21 cellular contexts compared by ENCODE assay signal in genomic region chr20:40397483-40397882, GRCh38.
DNase-seq lines count a peak whose midpoint lies in the region; ATAC-seq, FAIRE-seq and TF ChIP-seq lines count a peak whose summit lies in the region.
"Had no signal": no experiment of that assay in that cellular context is flagged by ENCODE, and none has a peak within 500 bp of the region (broad histone marks: within the 10 kb centered on the region; RNA-seq: fewer than 3 reads in every experiment).

No MANE protein-coding gene starts in this region.

- no peaks in the 10 kb centered on the region for H3K27me3 ChIP-seq in K562 (ENCODE audit: control insufficient read depth in 2 of 2, insufficient read depth in 2 of 2, low read length in 2 of 2)
- no peaks in the 10 kb centered on the region for H3K27me3 ChIP-seq in transverse colon
- H3K27me3 ChIP-seq: BE2C; BLaER1 treated with 17β-estradiol and CSF1 and Interleukin-3, amounts not matched to agents 10 nM and 100 nM had no signal

- no peak for TF ChIP-seq EP300 in K562 (IDR thresholded peaks at IDR 0.05; ENCODE audit: low read length)
- TF ChIP-seq EP300 in transverse colon (IDR thresholded peaks at IDR 0.05; ENCODE audit: low read depth) = no peak

- FAIRE-seq in K562 (lab: Jason Lieb, UNC) = no peak
- FAIRE-seq: A549, G401.6, GM12892 had no signal

- in situ Hi-C loops in K562 (cut with MboI) (no loop called here), transverse colon (cut with MboI; ENCODE audit: low pct_ligation_motif_present in 1 of 4, low pct_unique_long_range_greater_than_20kb in 1 of 4, low sequenced_read_pairs in 3 of 4) (no loop called here)

- CTCF ChIA-PET in HEK293 (lab: Yijun Ruan, JAX) (no interaction called here), K562 (lab: Yijun Ruan, JAX; ENCODE audit: low intra/inter-chr PET ratio) (no interaction called here)

- peak overlapping the region; percentile 38; the same call in 1 of the 2 replicates for H3K27ac ChIP-seq in C4-2B
- no peak overlapping the region for H3K27ac ChIP-seq in HEK293 (ENCODE audit: extremely low read depth, low read depth, low read length)
- no peak overlapping the region for H3K27ac ChIP-seq in K562 (ENCODE audit: extremely low read depth, low read depth, low read length)
- no peak overlapping the region for H3K27ac ChIP-seq in transverse colon
- H3K27ac ChIP-seq: A549; BLaER1 treated with 17β-estradiol and CSF1 and Interleukin-3, amounts not matched to agents 10 nM and 100 nM had no signal

- TF ChIP-seq POLR2A in K562 (conservative IDR thresholded peaks at IDR 0.05) (no peak), transverse colon (IDR thresholded peaks at IDR 0.05) (no peak)

- TF ChIP-seq CTCF in C4-2B (conservative IDR thresholded peaks at IDR 0.05) (no peak), HEK293 (tag by site-specific recombination; IDR thresholded peaks at IDR 0.05) (no peak), K562 (IDR thresholded peaks at IDR 0.05 in 2 of 3, conservative IDR thresholded peaks at IDR 0.05 in 1 of 3; ENCODE audit: insufficient read depth in 2 of 3, low read depth in 1 of 3, low read length in 3 of 3) (no peak), transverse colon (IDR thresholded peaks at IDR 0.05) (no peak)

- H3K9me3 ChIP-seq in HEK293 (ENCODE audit: control insufficient read depth, insufficient read depth, low read depth, low read length) = no peaks in the 10 kb centered on the region
- no peaks in the 10 kb centered on the region for H3K9me3 ChIP-seq in K562 (replicated peaks; ENCODE audit: control insufficient read depth, insufficient read depth, low read depth, low read length)
- no peaks in the 10 kb centered on the region for H3K9me3 ChIP-seq in transverse colon
- H3K9me3 ChIP-seq: A549, BE2C had no signal

- H3K4me2 ChIP-seq in K562 (ENCODE audit: insufficient read depth, low read length) = no peak overlapping the region
- H3K4me2 ChIP-seq: A549 had no signal

- H3K4me3 ChIP-seq in HEK293 (ENCODE audit: low read depth, low read length) (no peak overlapping the region), K562 (no peak overlapping the region), transverse colon (no peak overlapping the region)
- H3K4me3 ChIP-seq: A549; BLaER1 treated with 17β-estradiol and CSF1 and Interleukin-3, amounts not matched to agents 10 nM and 100 nM had no signal

- DNase-seq in K562 (ENCODE audit: extremely low read depth in 1 of 4, low spot score in 3 of 4) (peak in 2 of 4 experiments; percentile 1 to 5), left colon (no peak), transverse colon (no peak), nucleus accumbens (lab: John Stamatoyannopoulos, UW) (no peak)
- DNase-seq: 8988T; ACHN; AML-193; BE2C; Caco-2; CD4-positive, alpha-beta memory T cell; DMS153; DND-41; H9 had no signal

- peaks cover 3% of the 10 kb centered on the region; the same call in 1 of the 2 replicates for H3K4me1 ChIP-seq in HEK293 (ENCODE audit: control insufficient read depth, insufficient read depth, low read length)
- H3K4me1 ChIP-seq in K562 (replicated peaks in 1 of 2; ENCODE audit: control insufficient read depth in 2 of 2, insufficient read depth in 2 of 2, low read length in 2 of 2) = no peaks in the 10 kb centered on the region
- peaks cover 0 to 22% (median 2%) of the 10 kb centered on the region in 4 donors for H3K4me1 ChIP-seq in transverse colon
- H3K4me1 ChIP-seq: A549, BE2C, Caco-2 had no signal

- intact Hi-C loops in K562 (cut with micrococcal nuclease) (no loop called here), left colon (cut with DNase I, micrococcal nuclease) (no loop called here), transverse colon (cut with DNase I; ENCODE audit: low total_unique reads) (loop anchor here (5.0 kb wide), 1 partner anchor 155 kb away; no protein-coding TSS in a partner anchor)

- H3K9me1 ChIP-seq in K562 (ENCODE audit: control insufficient read depth, insufficient read depth, low read length) = no peaks in the 10 kb centered on the region

- H3K9ac ChIP-seq in K562 (ENCODE audit: insufficient read depth in 1 of 2, low read depth in 2 of 2, low read length in 2 of 2) = no peak overlapping the region
- H3K9ac ChIP-seq: BLaER1 treated with 17β-estradiol and CSF1 and Interleukin-3, amounts not matched to agents 10 nM and 100 nM had no signal

- no peak overlapping the region; the same call in 1 of the 2 replicates for H2AFZ ChIP-seq in K562 (ENCODE audit: low read depth, low read length)

- H4K20me1 ChIP-seq in K562 (replicated peaks; ENCODE audit: control insufficient read depth, insufficient read depth, low read length) = no peaks in the 10 kb centered on the region
- H4K20me1 ChIP-seq: BLaER1 treated with 17β-estradiol and CSF1 and Interleukin-3, amounts not matched to agents 10 nM and 100 nM had no signal

- H3K36me3 ChIP-seq in HEK293 (ENCODE audit: control insufficient read depth in 2 of 2, insufficient read depth in 1 of 2, low read length in 2 of 2) (no peaks in the 10 kb centered on the region), K562 (ENCODE audit: control insufficient read depth, insufficient read depth, low read length) (no peaks in the 10 kb centered on the region), transverse colon (no peaks in the 10 kb centered on the region)
- H3K36me3 ChIP-seq: BE2C; BLaER1 treated with 17β-estradiol and CSF1 and Interleukin-3, amounts not matched to agents 10 nM and 100 nM had no signal

- no TSS peak for BruUV-seq in K562 (replicated peaks; lab: Mats Ljungman, UMichigan)

- ATAC-seq in K562 (no peak), left colon (peak; percentile 28), HG03196 (IDR thresholded peaks at IDR 0.05; ENCODE audit: unreplicated experiment) (no peak), HG03439 (IDR thresholded peaks at IDR 0.05; ENCODE audit: unreplicated experiment) (no peak)
- ATAC-seq: A549 had no signal

- no peaks in the 10 kb centered on the region for H3K79me2 ChIP-seq in K562 (ENCODE audit: control insufficient read depth, insufficient read depth, low read length)

- TF ChIP-seq RAD21 in K562 (CRISPR knock-in tag; conservative IDR thresholded peaks at IDR 0.05 in 1 of 2, IDR thresholded peaks at IDR 0.05 in 1 of 2) = no peak

- POLR2A ChIA-PET in HEK293 (lab: Yijun Ruan, JAX) = no interaction called here
- POLR2A ChIA-PET in K562 (lab: Yijun Ruan, JAX) = interaction anchor here (1.1 kb wide), 1 partner anchor 36 kb away, joined by 3 read pairs; no protein-coding TSS in a partner anchor

TF ChIP-seq in HEK293, 187 proteins besides CTCF, POLR2A, EP300 and RAD21 (continues in another document):
- no peak for TF ChIP-seq ZNF155 (tag by site-specific recombination; IDR thresholded peaks at IDR 0.05)
- no peak for TF ChIP-seq ZNF785 (tag by site-specific recombination; IDR thresholded peaks at IDR 0.05)
- no peak for TF ChIP-seq ZBTB48 (tag by site-specific recombination; IDR thresholded peaks at IDR 0.05)
- no peak for TF ChIP-seq ZNF510 (tag by site-specific recombination; IDR thresholded peaks at IDR 0.05; ENCODE audit: insufficient replicate concordance)
- peak; percentile 73 for TF ChIP-seq TRIM28 (IDR thresholded peaks at IDR 0.05; ENCODE audit: borderline replicate concordance, low read length)
- 0 out of 2 replicates have a peak, but pooled peaks have one; percentile 23 for TF ChIP-seq ZEB2 (tag by site-specific recombination; IDR thresholded peaks at IDR 0.05)
- no peak for TF ChIP-seq ZNF837 (tag by site-specific recombination; IDR thresholded peaks at IDR 0.05)
- no peak for TF ChIP-seq KLF7 (tag by site-specific recombination; IDR thresholded peaks at IDR 0.05; ENCODE audit: borderline replicate concordance)
- no peak for TF ChIP-seq ZNF311 (tag by site-specific recombination; IDR thresholded peaks at IDR 0.05; ENCODE audit: borderline replicate concordance)
- TF ChIP-seq ZNF692 (tag by site-specific recombination; IDR thresholded peaks at IDR 0.05) = no peak
- TF ChIP-seq OVOL3 (tag by site-specific recombination; IDR thresholded peaks at IDR 0.05) = no peak

TF ChIP-seq in K562, 482 proteins besides CTCF, POLR2A, EP300 and RAD21:
- no peak for TF ChIP-seq NR3C1 (CRISPR knock-in tag; IDR thresholded peaks at IDR 0.05)
- peak; percentile 10; the same call in 1 of the 2 replicates for TF ChIP-seq CBFA2T3 (IDR thresholded peaks at IDR 0.05)
- no peak for TF ChIP-seq SAFB (IDR thresholded peaks at IDR 0.05; ENCODE audit: borderline replicate concordance, low read depth, low read length)
- no peak for TF ChIP-seq ZBTB17 (CRISPR knock-in tag; IDR thresholded peaks at IDR 0.05)
